9 cellular contexts compared by ENCODE assay signal in genomic region chr12:47021298-47021697, GRCh38. TPM values are rescaled to one million over a fixed set of nuclear protein-coding genes. Genes with fewer than 3 reads are reported as not detected.
DNase-seq lines count a peak whose midpoint lies in the region; ATAC-seq and TF ChIP-seq lines count a peak whose summit lies in the region.
"Had no signal": no experiment of that assay in that cellular context is flagged by ENCODE, and none has a peak within 500 bp of the region (broad histone marks: within the 10 kb centered on the region; RNA-seq: fewer than 3 reads in every experiment).

No MANE protein-coding gene starts in this region.

- H3K27ac ChIP-seq in Karpas-422 (ENCODE audit: low read length) = no peak overlapping the region
- H3K27ac ChIP-seq in PC-9 = no peak overlapping the region
- H3K27ac ChIP-seq in mesendoderm (ENCODE audit: low read depth, low read length) = no peak overlapping the region

- H2AK5ac ChIP-seq in mesendoderm (ENCODE audit: low read length) = no peak overlapping the region

- no peaks in the 10 kb centered on the region for H3K9me3 Mint-ChIP-seq in activated CD4-positive, alpha-beta T cell treated with anti-CD3 and anti-CD28 coated beads, Interleukin-2, amount 10 ng/mL, durations not matched to agents 7 days and 5 days
- H3K9me3 Mint-ChIP-seq: dendritic cell treated with granulocyte-macrophage colony-stimulating factor and Interleukin-4, amounts not matched to agents 40 ng/mL and 50 ng/mL, for 4 days had no signal

- peaks cover 9% of the 10 kb centered on the region; the same call in 1 of the 2 replicates for H3F3A ChIP-seq in PC-9 (ENCODE audit: insufficient read depth, low read depth)

- H3K56ac ChIP-seq in mesendoderm (ENCODE audit: low read length) = no peak overlapping the region

- no peaks in the 10 kb centered on the region for H3K9me3 ChIP-seq in Karpas-422 (ENCODE audit: low read length)
- H3K9me3 ChIP-seq in PC-9 (ENCODE audit: insufficient read depth, low read depth) = no peaks in the 10 kb centered on the region

- no peaks in the 10 kb centered on the region for H3K79me1 ChIP-seq in mesendoderm (ENCODE audit: low read length)

- H4K5ac ChIP-seq in mesendoderm (ENCODE audit: low read length) = no peak overlapping the region

- H3K27ac Mint-ChIP-seq in activated CD4-positive, alpha-beta T cell treated with anti-CD3 and anti-CD28 coated beads, Interleukin-2, amount 10 ng/mL, durations not matched to agents 7 days and 5 days = no peak overlapping the region
- H3K27ac Mint-ChIP-seq: dendritic cell treated with granulocyte-macrophage colony-stimulating factor and Interleukin-4, amounts not matched to agents 40 ng/mL and 50 ng/mL, for 4 days had no signal

- ATAC-seq in HG03280 (IDR thresholded peaks at IDR 0.05; ENCODE audit: unreplicated experiment) = no peak
- ATAC-seq in sciatic nerve = no peak

- peak; percentile 82 for TF ChIP-seq CTCF in PC-9 (conservative IDR thresholded peaks at IDR 0.05)

- intact Hi-C loops in PC-9 (cut with micrococcal nuclease; ENCODE audit: unreplicated experiment) (loop anchor here (1.0 to 10.0 kb wide), 11 partner anchors 36 to 1030 kb away; partner anchors contain the start of genes SCAF11 and SLC38A2), sciatic nerve (cut with DNase I) (no loop called here)

- BruUV-seq in PC-9 (replicated peaks; lab: Mats Ljungman, UMichigan) = no TSS peak

- H3K18ac ChIP-seq in mesendoderm (ENCODE audit: low read length) = no peak overlapping the region

- no peak overlapping the region for H4K8ac ChIP-seq in mesendoderm (ENCODE audit: low read depth, low read length)

- H3K4ac ChIP-seq in mesendoderm (ENCODE audit: low read depth, low read length) = no peak overlapping the region

- no peak overlapping the region for H2BK5ac ChIP-seq in mesendoderm (ENCODE audit: low read length)

- DNase-seq in activated CD4-positive, alpha-beta T cell treated with anti-CD3 and anti-CD28 coated beads, Interleukin-2, amount 10 ng/mL, durations not matched to agents 7 days and 5 days = peak; percentile 54
- DNase-seq in activated CD4-positive, alpha-beta T cell treated with anti-CD3 and anti-CD28 coated beads, Interleukin-2, amount 50 U/mL, for 48 hours = no peak
- DNase-seq in Karpas-422 (peak; percentile 82), PC-9 (peak; percentile 28 to 72), dermis microvascular lymphatic vessel endothelial cell (ENCODE audit: low read depth in 2 of 2) (peak; percentile 71 to 87), mesendoderm (peak; percentile 77), sciatic nerve (ENCODE audit: low spot score) (no peak)

- no peak overlapping the region for H3K4me3 Mint-ChIP-seq in activated CD4-positive, alpha-beta T cell treated with anti-CD3 and anti-CD28 coated beads, Interleukin-2, amount 10 ng/mL, durations not matched to agents 7 days and 5 days
- H3K4me3 Mint-ChIP-seq: dendritic cell treated with granulocyte-macrophage colony-stimulating factor and Interleukin-4, amounts not matched to agents 40 ng/mL and 50 ng/mL, for 4 days had no signal

- no peak overlapping the region for H3K4me3 ChIP-seq in Karpas-422 (ENCODE audit: low read length)
- H3K4me3 ChIP-seq in PC-9 = no peak overlapping the region
- H3K4me3 ChIP-seq in mesendoderm (ENCODE audit: low read length) = no peak overlapping the region

- H3K4me2 ChIP-seq in Karpas-422 (ENCODE audit: low read depth, low read length, poor library complexity, severe bottlenecking) = no peak overlapping the region
- H3K4me2 ChIP-seq in PC-9 = no peak overlapping the region
- no peak overlapping the region for H3K4me2 ChIP-seq in mesendoderm (ENCODE audit: low read length)

- H3K4me1 ChIP-seq in Karpas-422 (ENCODE audit: low read length) (no peaks in the 10 kb centered on the region), PC-9 (replicated peaks; ENCODE audit: insufficient read depth) (peaks cover 30% of the 10 kb centered on the region), mesendoderm (ENCODE audit: control insufficient read depth, low read depth, low read length) (no peaks in the 10 kb centered on the region)

- no peak overlapping the region for H3K23ac ChIP-seq in mesendoderm (ENCODE audit: low read length)

- peaks cover 13% of the 10 kb centered on the region for H3K27me3 Mint-ChIP-seq in activated CD4-positive, alpha-beta T cell treated with anti-CD3 and anti-CD28 coated beads, Interleukin-2, amount 10 ng/mL, durations not matched to agents 7 days and 5 days
- H3K27me3 Mint-ChIP-seq: dendritic cell treated with granulocyte-macrophage colony-stimulating factor and Interleukin-4, amounts not matched to agents 40 ng/mL and 50 ng/mL, for 4 days had no signal

- no peaks in the 10 kb centered on the region for H3K4me1 Mint-ChIP-seq in activated CD4-positive, alpha-beta T cell treated with anti-CD3 and anti-CD28 coated beads, Interleukin-2, amount 10 ng/mL, durations not matched to agents 7 days and 5 days

- no peak overlapping the region for H2BK15ac ChIP-seq in mesendoderm (replicated peaks; ENCODE audit: low read depth)

- H3K36me3 ChIP-seq in Karpas-422 (ENCODE audit: insufficient read depth, low read length) = no peaks in the 10 kb centered on the region
- no peaks in the 10 kb centered on the region for H3K36me3 ChIP-seq in PC-9 (ENCODE audit: low read depth)
- H3K36me3 ChIP-seq in mesendoderm (ENCODE audit: control insufficient read depth, insufficient read depth, low read length) = no peaks in the 10 kb centered on the region

- POLR2A ChIA-PET in activated CD4-positive, alpha-beta T cell treated with anti-CD3 and anti-CD28 coated beads, Interleukin-2, amount 10 ng/mL, durations not matched to agents 7 days and 5 days (lab: Charles Lee) = no interaction called here
- POLR2A ChIA-PET in PC-9 (lab: Charles Lee; ENCODE audit: unreplicated experiment) = interaction anchor here (0.6 to 1.0 kb wide), 3 partner anchors 37 to 889 kb away, joined by 4 to 5 read pairs (median 5); no protein-coding TSS in a partner anchor

- H3K27me3 ChIP-seq in Karpas-422 (ENCODE audit: low read length) (no peaks in the 10 kb centered on the region), PC-9 (ENCODE audit: insufficient read depth, low read depth) (no peaks in the 10 kb centered on the region), mesendoderm (ENCODE audit: insufficient read depth, low read length, poor library complexity) (no peaks in the 10 kb centered on the region)

- H2AFZ ChIP-seq in Karpas-422 (ENCODE audit: low read length) (no peak overlapping the region), PC-9 (no peak overlapping the region)

- no peaks in the 10 kb centered on the region for H3K36me3 Mint-ChIP-seq in activated CD4-positive, alpha-beta T cell treated with anti-CD3 and anti-CD28 coated beads, Interleukin-2, amount 10 ng/mL, durations not matched to agents 7 days and 5 days (ENCODE audit: low read depth)

- H3K9me2 ChIP-seq in Karpas-422 (replicated peaks; ENCODE audit: insufficient read depth, low read length) (no peaks in the 10 kb centered on the region), PC-9 (ENCODE audit: insufficient read depth) (no peaks in the 10 kb centered on the region)

- CTCF ChIA-PET in activated CD4-positive, alpha-beta T cell treated with anti-CD3 and anti-CD28 coated beads, Interleukin-2, amount 10 ng/mL, durations not matched to agents 7 days and 5 days (lab: Charles Lee) = interaction anchor here (1.0 to 3.0 kb wide), 6 partner anchors 9 to 951 kb away, joined by 3 to 7 read pairs (median 3); no protein-coding TSS in a partner anchor
- CTCF ChIA-PET in PC-9 (lab: Charles Lee) = interaction anchor here (0.7 to 1.3 kb wide), 3 partner anchors 79 to 251 kb away, joined by 3 to 6 read pairs (median 3); no protein-coding TSS in a partner anchor

- H4K20me1 ChIP-seq in Karpas-422 (ENCODE audit: insufficient read depth, low read depth, low read length) = no peaks in the 10 kb centered on the region
- H4K20me1 ChIP-seq in PC-9 (ENCODE audit: insufficient read depth) = no peaks in the 10 kb centered on the region

- H3K9ac ChIP-seq in Karpas-422 (ENCODE audit: low read length) = no peak overlapping the region
- H3K9ac ChIP-seq in mesendoderm (ENCODE audit: low read length) = no peak overlapping the region

- no CpG with 5 or more reads among the region's 2 CpGs for WGBS in mesendoderm (ENCODE audit: extremely low coverage, insufficient coverage, low lambda C conversion rate)

- H3K79me2 ChIP-seq in Karpas-422 (ENCODE audit: low read length) (no peaks in the 10 kb centered on the region), PC-9 (ENCODE audit: low read depth) (no peaks in the 10 kb centered on the region), mesendoderm (ENCODE audit: control insufficient read depth, insufficient read depth, low read length) (no peaks in the 10 kb centered on the region)

- H2BK120ac ChIP-seq in mesendoderm (ENCODE audit: low read depth, low read length) = no peak overlapping the region

RNA-seq across cellular contexts. Expression of gene PCED1B, which starts 58.1 kb away (rescaled TPM):
- 10 to 100 TPM; 58.7 to 59.7 TPM for total RNA-seq in activated CD4-positive, alpha-beta T cell treated with anti-CD3 and anti-CD28 coated beads, Interleukin-2, amount 10 ng/mL, durations not matched to agents 7 days and 5 days
- 22.8 and 39.8 TPM in 2 replicates for total RNA-seq in Karpas-422 (2014; rRNA removed; shearing (Covaris generic); ENCODE audit: low replicate concordance)
- 10.9 and 11.2 TPM in 2 replicates for total RNA-seq in PC-9 (2021)
- under 0.01 and 0.25 TPM in 2 replicates for total RNA-seq in dermis microvascular lymphatic vessel endothelial cell
- 6.9 TPM for polyA plus RNA-seq in mesendoderm (2013, experiment 1 of 2)
- 6.7 TPM for polyA plus RNA-seq in mesendoderm (2013, experiment 2 of 2)
- 5.0 TPM for total RNA-seq in sciatic nerve

RNA-seq across cellular contexts. Expression of gene AMIGO2, which starts 58.5 kb away (rescaled TPM):
- total RNA-seq in activated CD4-positive, alpha-beta T cell treated with anti-CD3 and anti-CD28 coated beads, Interleukin-2, amount 10 ng/mL, durations not matched to agents 7 days and 5 days = 10 to 100 TPM; 10.3 to 10.8 TPM
- total RNA-seq in Karpas-422 (2014; rRNA removed; shearing (Covaris generic); ENCODE audit: low replicate concordance) = 1.2 and 1.8 TPM in 2 replicates
- total RNA-seq in PC-9 (2021) (41.9 and 46.3 TPM in 2 replicates), dermis microvascular lymphatic vessel endothelial cell (1.1 and 1.3 TPM in 2 replicates), sciatic nerve (5.3 TPM)
- polyA plus RNA-seq in mesendoderm (2013, experiment 1 of 2) = 14.7 TPM
- 14.0 TPM for polyA plus RNA-seq in mesendoderm (2013, experiment 2 of 2)

Comparison
In these comparisons a context has a peak if more than half of its experiments do, and no peak if none do; other contexts are left out.
1. DNase-seq: peak in activated CD4-positive, alpha-beta T cell treated with anti-CD3 and anti-CD28 coated beads, Interleukin-2, amount 10 ng/mL, durations not matched to agents 7 days and 5 days (single experiment), Karpas-422 (single experiment), PC-9 (2 of 2), dermis microvascular lymphatic vessel endothelial cell (2 of 2) and mesendoderm (single experiment); none in activated CD4-positive, alpha-beta T cell treated with anti-CD3 and anti-CD28 coated beads, Interleukin-2, amount 50 U/mL, for 48 hours (0 of 2) and sciatic nerve (single experiment).